Comparison of ENCODE assay signal across 28 cellular contexts in genomic region chr16:27572711-27573110, GRCh38. TPM values are rescaled to one million over a fixed set of nuclear protein-coding genes. Genes with fewer than 3 reads are reported as not detected.
DNase-seq lines count a peak whose midpoint lies in the region; ATAC-seq, FAIRE-seq and TF ChIP-seq lines count a peak whose summit lies in the region.
"Had no signal": no experiment of that assay in that cellular context is flagged by ENCODE, and none has a peak within 500 bp of the region (broad histone marks: within the 10 kb centered on the region; RNA-seq: fewer than 3 reads in every experiment).

No MANE protein-coding gene starts in this region.

- no peak overlapping the region for H3K4me3 Mint-ChIP-seq in neural crest cell
- H3K4me3 Mint-ChIP-seq in chondrocyte (ENCODE audit: unreplicated experiment), result no peak overlapping the region
- H3K4me3 Mint-ChIP-seq in osteocyte (ENCODE audit: unreplicated experiment), result no peak overlapping the region
- H3K4me3 Mint-ChIP-seq: activated naive CD8-positive, alpha-beta T cell; activated T-helper 17 cell treated with anti-CD3 and anti-CD28 coated beads, Interleukin-2, amount 50 U/mL, for 72 hours; naive thymus-derived CD4-positive, alpha-beta T cell; WTC11 had no signal

- DNase-seq in HepG2 (ENCODE audit: low spot score) (no peak), right lobe of liver (no peak), fibroblast of mammary gland (ENCODE audit: low read depth) (peak; percentile 69), neural crest cell (ENCODE audit: low read depth, low spot score) (no peak), chondrocyte (ENCODE audit: low spot score) (no peak), GM10266 (ENCODE audit: extremely low spot score) (no peak), osteocyte (ENCODE audit: extremely low spot score, unreplicated experiment) (no peak)
- DNase-seq: BE2C; COR-L47; DMS79; GF-D8; GOT3; heart right ventricle; KBM-7; MM.1S; naive thymus-derived CD4-positive, alpha-beta T cell; NCI-H1436; NCI-H446; posterior cingulate gyrus had no signal

- POLR2A ChIA-PET in HepG2 (lab: Yijun Ruan, JAX), result interaction anchor here (2.3 kb wide), 1 partner anchor 23 kb away, joined by 6 read pairs; the partner anchor contains the start of genes GTF3C1 and KATNIP

- no peaks in the 10 kb centered on the region; a peak in 1 of 5 replicates for H3K36me3 ChIP-seq in HepG2 (replicated peaks in 1 of 2; ENCODE audit: control insufficient read depth in 1 of 2, insufficient read depth in 2 of 2, low read length in 2 of 2)
- H3K36me3 ChIP-seq in right lobe of liver, result no peaks in the 10 kb centered on the region
- H3K36me3 ChIP-seq: BE2C had no signal

- TF ChIP-seq POLR2A in HepG2 (IDR thresholded peaks at IDR 0.05; ENCODE audit: insufficient read depth in 1 of 2, low read depth in 2 of 2, low read length in 2 of 2) (no peak), right lobe of liver (IDR thresholded peaks at IDR 0.05) (no peak)

- H3K4me2 ChIP-seq in HepG2 (ENCODE audit: low read depth, low read length), result no peak overlapping the region
- H3K4me2 ChIP-seq: A549 had no signal

- no peaks in the 10 kb centered on the region for H3K9me3 ChIP-seq in HepG2 (ENCODE audit: low read length)
- no peaks in the 10 kb centered on the region for H3K9me3 ChIP-seq in right lobe of liver
- H3K9me3 ChIP-seq: A549, BE2C, heart right ventricle, suprapubic skin had no signal

- H3K36me3 Mint-ChIP-seq in neural crest cell (ENCODE audit: low read depth), result no peaks in the 10 kb centered on the region
- H3K36me3 Mint-ChIP-seq in chondrocyte (ENCODE audit: low read depth), result peaks cover 6% of the 10 kb centered on the region
- H3K36me3 Mint-ChIP-seq in osteocyte (ENCODE audit: unreplicated experiment), result peaks cover 4% of the 10 kb centered on the region
- H3K36me3 Mint-ChIP-seq: WTC11 had no signal

- 94% methylated on average over 6 of the region's 6 CpGs for WGBS in HepG2 (ENCODE audit: low lambda C conversion rate)
- WGBS in right lobe of liver (ENCODE audit: insufficient coverage, low coverage, low lambda C conversion rate, missing lambda C conversion rate), result 89% methylated on average over 4 of the region's 6 CpGs

- no peak overlapping the region for H3K9ac ChIP-seq in HepG2 (ENCODE audit: insufficient read depth, low read depth, low read length)

- H3K4me3 ChIP-seq in HepG2 (replicated peaks in 1 of 3; ENCODE audit: insufficient read depth in 1 of 3, low read depth in 2 of 3, low read length in 3 of 3) (no peak overlapping the region), right lobe of liver (no peak overlapping the region), fibroblast of mammary gland (ENCODE audit: control insufficient read depth, low read depth, low read length) (no peak overlapping the region)
- H3K4me3 ChIP-seq: A549, heart right ventricle, skin epidermis, suprapubic skin had no signal

- no peak for TF ChIP-seq RAD21 in HepG2 (CRISPR knock-in tag; IDR thresholded peaks at IDR 0.05)

- ATAC-seq in HepG2 (no peak), right lobe of liver (no peak), HG02840 (IDR thresholded peaks at IDR 0.05; ENCODE audit: low FRiP score, unreplicated experiment) (no peak)
- ATAC-seq: A549; activated T-helper 17 cell treated with anti-CD3 and anti-CD28 coated beads, Interleukin-2, amount 50 U/mL, for 72 hours; naive thymus-derived CD4-positive, alpha-beta T cell; WTC11 had no signal

- BruUV-seq in HepG2 (replicated peaks; lab: Mats Ljungman, UMichigan), result no TSS peak

- H3K4me1 ChIP-seq in HepG2 (ENCODE audit: insufficient read depth, low read length) (no peaks in the 10 kb centered on the region), right lobe of liver (no peaks in the 10 kb centered on the region)
- H3K4me1 ChIP-seq: BE2C had no signal

- in situ Hi-C loops in HepG2 (cut with HindIII; ENCODE audit: extremely low pct_ligation_motif_present, low pct_unique_long_range_greater_than_20kb), result no loop called here

- FAIRE-seq in HepG2 (lab: Jason Lieb, UNC), result no peak
- FAIRE-seq: A549, endometrium, urothelium cell line had no signal

- H3K79me2 ChIP-seq in HepG2 (ENCODE audit: insufficient read depth, low read length), result no peaks in the 10 kb centered on the region

- H3K9me3 Mint-ChIP-seq in neural crest cell (no peaks in the 10 kb centered on the region), chondrocyte (ENCODE audit: low read depth) (no peaks in the 10 kb centered on the region), osteocyte (ENCODE audit: unreplicated experiment) (no peaks in the 10 kb centered on the region)
- H3K9me3 Mint-ChIP-seq: activated T-helper 17 cell treated with anti-CD3 and anti-CD28 coated beads, Interleukin-2, amount 50 U/mL, for 72 hours; naive thymus-derived CD4-positive, alpha-beta T cell; WTC11 had no signal

- H3K27me3 Mint-ChIP-seq in neural crest cell (ENCODE audit: low read depth) (no peaks in the 10 kb centered on the region), chondrocyte (ENCODE audit: low read depth) (no peaks in the 10 kb centered on the region), osteocyte (ENCODE audit: unreplicated experiment) (no peaks in the 10 kb centered on the region)
- H3K27me3 Mint-ChIP-seq: activated naive CD8-positive, alpha-beta T cell; activated T-helper 17 cell treated with anti-CD3 and anti-CD28 coated beads, Interleukin-2, amount 50 U/mL, for 72 hours; naive thymus-derived CD4-positive, alpha-beta T cell had no signal

- no peak overlapping the region for H2AFZ ChIP-seq in HepG2 (ENCODE audit: low read length)

- CTCF ChIA-PET in HepG2 (lab: Yijun Ruan, JAX; ENCODE audit: low intra/inter-chr PET ratio, low total read pairs), result no interaction called here

- H3K27ac ChIP-seq in HepG2 (ENCODE audit: extremely low read length, insufficient read depth, low read length) (no peak overlapping the region), right lobe of liver (no peak overlapping the region)
- H3K27ac ChIP-seq: suprapubic skin had no signal

- H4K20me1 ChIP-seq in HepG2 (ENCODE audit: insufficient read depth, low read length), result no peaks in the 10 kb centered on the region

- TF ChIP-seq CTCF in HepG2 (CRISPR knock-in tag; IDR thresholded peaks at IDR 0.05), result no peak
- TF ChIP-seq CTCF in right lobe of liver (IDR thresholded peaks at IDR 0.05), result no peak
- TF ChIP-seq CTCF in fibroblast of mammary gland (conservative IDR thresholded peaks at IDR 0.05; ENCODE audit: control insufficient read depth, insufficient read depth, low read depth, low read length), result no peak
- no peak for TF ChIP-seq CTCF in neural crest cell (conservative IDR thresholded peaks at IDR 0.05)
- no peak for TF ChIP-seq CTCF in chondrocyte (IDR thresholded peaks at IDR 0.05)
- TF ChIP-seq CTCF in GM10266 (IDR thresholded peaks at IDR 0.05; ENCODE audit: control insufficient read depth, insufficient read depth, low read depth, missing control alignments), result no peak
- TF ChIP-seq CTCF in osteocyte (IDR thresholded peaks at IDR 0.05), result no peak

- TF ChIP-seq EP300 in HepG2 (IDR thresholded peaks at IDR 0.05; ENCODE audit: low read depth in 2 of 2, low read length in 2 of 2) (no peak), HepG2 (CRISPR knock-in tag; IDR thresholded peaks at IDR 0.05; ENCODE audit: borderline replicate concordance) (no peak)

- H3K27me3 ChIP-seq in HepG2 (ENCODE audit: control insufficient read depth in 1 of 2, insufficient read depth in 2 of 2, low read length in 2 of 2), result no peaks in the 10 kb centered on the region
- no peaks in the 10 kb centered on the region for H3K27me3 ChIP-seq in right lobe of liver
- H3K27me3 ChIP-seq: BE2C, heart right ventricle, suprapubic skin had no signal

- intact Hi-C loops in HepG2 (cut with micrococcal nuclease; ENCODE audit: unreplicated experiment), result no loop called here
- intact Hi-C loops in right lobe of liver (cut with DNase I), result no loop called here

- peak overlapping the region; percentile 57 for H3K27ac Mint-ChIP-seq in neural crest cell (ENCODE audit: unreplicated experiment)
- no peak overlapping the region for H3K27ac Mint-ChIP-seq in chondrocyte (ENCODE audit: unreplicated experiment)
- no peak overlapping the region for H3K27ac Mint-ChIP-seq in osteocyte (ENCODE audit: unreplicated experiment)
- H3K27ac Mint-ChIP-seq: activated naive CD8-positive, alpha-beta T cell; activated T-helper 17 cell treated with anti-CD3 and anti-CD28 coated beads, Interleukin-2, amount 50 U/mL, for 72 hours; naive thymus-derived CD4-positive, alpha-beta T cell; WTC11 had no signal

- H3K4me1 Mint-ChIP-seq in neural crest cell, result peaks cover 8% of the 10 kb centered on the region
- H3K4me1 Mint-ChIP-seq in chondrocyte (ENCODE audit: low read depth), result peaks cover 8% of the 10 kb centered on the region
- peaks cover 18% of the 10 kb centered on the region for H3K4me1 Mint-ChIP-seq in osteocyte (ENCODE audit: unreplicated experiment)
- H3K4me1 Mint-ChIP-seq: naive thymus-derived CD4-positive, alpha-beta T cell; WTC11 had no signal

RNA-seq across cellular contexts. Expression of gene KATNIP, which starts 22.8 kb away (rescaled TPM):
- total RNA-seq in HepG2 (2016; rRNA removed; fragmentation: Illumina TruSeq; extraction: Trizol) (11.8 and 12.0 TPM in 2 replicates), right lobe of liver (10 to 100 TPM in 1 of 6 experiments, 1 to 10 TPM in 5; 6.1 to 10.2 (median 7.6) TPM), neural crest cell (24.3 and 27.6 TPM in 2 replicates), chondrocyte (20.5 to 25.3 TPM (median 23.2 TPM) in 3 replicates), osteocyte (30.0 and 31.7 TPM in 2 replicates)
- total RNA-seq in HepG2 (2016; cell fraction: cytosol; rRNA removed; fragmentation: Illumina TruSeq; extraction: Trizol; ENCODE audit: low read depth), result 1.4 and 2.9 TPM in 2 replicates
- total RNA-seq in HepG2 (2016; cell fraction: insoluble cytoplasmic fraction; rRNA removed; fragmentation: Illumina TruSeq; extraction: Trizol), result 11.9 and 13.3 TPM in 2 replicates
- total RNA-seq in HepG2 (2016; cell fraction: membrane; rRNA removed; fragmentation: Illumina TruSeq; extraction: Trizol), result 3.3 and 4.4 TPM in 2 replicates
- total RNA-seq in HepG2 (2016; cell fraction: nucleus; rRNA removed; fragmentation: Illumina TruSeq; extraction: Trizol), result 19.2 and 23.9 TPM in 2 replicates
- polyA plus RNA-seq in HepG2 (2011; rRNA removed), result 9.7 and 13.1 TPM in 2 replicates
- polyA plus RNA-seq in HepG2 (2011; cell fraction: cytosol; rRNA removed), result 4.9 and 5.9 TPM in 2 replicates
- polyA plus RNA-seq in HepG2 (2011; cell fraction: nucleus; rRNA removed), result 69.4 and 79.1 TPM in 2 replicates
- polyA plus RNA-seq in HepG2 (2012), result 7.3 and 9.1 TPM in 2 replicates
- 0.67 and 0.72 TPM in 2 replicates for polyA plus RNA-seq in HepG2 (2016; cell fraction: cytosol; fragmentation: Illumina TruSeq; extraction: Trizol; ENCODE audit: low read depth)
- 5.8 and 8.3 TPM in 2 replicates for polyA plus RNA-seq in HepG2 (2016; cell fraction: insoluble cytoplasmic fraction; fragmentation: Illumina TruSeq; extraction: Trizol; ENCODE audit: low read depth)
- 0.84 and 1.0 TPM in 2 replicates for polyA plus RNA-seq in HepG2 (2016; cell fraction: membrane; fragmentation: Illumina TruSeq; extraction: Trizol; ENCODE audit: low read depth)
- polyA plus RNA-seq in HepG2 (2016; cell fraction: nucleus; fragmentation: Illumina TruSeq; extraction: Trizol; ENCODE audit: insufficient read depth, low read depth), result 26.4 and 32.6 TPM in 2 replicates
- polyA minus RNA-seq in HepG2 (2011; rRNA and poly(A)+ RNA removed; ENCODE audit: low replicate concordance), result 14.8 and 27.4 TPM in 2 replicates
- 5.6 and 7.6 TPM in 2 replicates for polyA minus RNA-seq in HepG2 (2011; cell fraction: cytosol; rRNA and poly(A)+ RNA removed)
- 46.9 and 47.9 TPM in 2 replicates for polyA minus RNA-seq in HepG2 (2011; cell fraction: nucleus; rRNA and poly(A)+ RNA removed)

RNA-seq across cellular contexts. Expression of gene GTF3C1, which starts 23.0 kb away (rescaled TPM):
- 44.9 and 72.7 TPM in 2 replicates for total RNA-seq in HepG2 (2016; rRNA removed; fragmentation: Illumina TruSeq; extraction: Trizol)
- 15.7 and 16.0 TPM in 2 replicates for total RNA-seq in HepG2 (2016; cell fraction: cytosol; rRNA removed; fragmentation: Illumina TruSeq; extraction: Trizol; ENCODE audit: low read depth)
- 34.4 and 74.8 TPM in 2 replicates for total RNA-seq in HepG2 (2016; cell fraction: insoluble cytoplasmic fraction; rRNA removed; fragmentation: Illumina TruSeq; extraction: Trizol)
- total RNA-seq in HepG2 (2016; cell fraction: membrane; rRNA removed; fragmentation: Illumina TruSeq; extraction: Trizol), result 23.3 and 26.6 TPM in 2 replicates
- 94.4 and 99.1 TPM in 2 replicates for total RNA-seq in HepG2 (2016; cell fraction: nucleus; rRNA removed; fragmentation: Illumina TruSeq; extraction: Trizol)
- polyA plus RNA-seq in HepG2 (2011; rRNA removed), result 29.2 and 36.7 TPM in 2 replicates
- polyA plus RNA-seq in HepG2 (2011; cell fraction: cytosol; rRNA removed), result 23.4 and 32.3 TPM in 2 replicates
- polyA plus RNA-seq in HepG2 (2011; cell fraction: nucleus; rRNA removed), result 116 and 121 TPM in 2 replicates
- 36.5 and 37.3 TPM in 2 replicates for polyA plus RNA-seq in HepG2 (2012)
- polyA plus RNA-seq in HepG2 (2016; cell fraction: cytosol; fragmentation: Illumina TruSeq; extraction: Trizol; ENCODE audit: low read depth), result 7.7 TPM in 2 replicates
- 36.4 and 43.1 TPM in 2 replicates for polyA plus RNA-seq in HepG2 (2016; cell fraction: insoluble cytoplasmic fraction; fragmentation: Illumina TruSeq; extraction: Trizol; ENCODE audit: low read depth)
- 12.2 and 12.6 TPM in 2 replicates for polyA plus RNA-seq in HepG2 (2016; cell fraction: membrane; fragmentation: Illumina TruSeq; extraction: Trizol; ENCODE audit: low read depth)
- 147 and 157 TPM in 2 replicates for polyA plus RNA-seq in HepG2 (2016; cell fraction: nucleus; fragmentation: Illumina TruSeq; extraction: Trizol; ENCODE audit: insufficient read depth, low read depth)
- polyA minus RNA-seq in HepG2 (2011; rRNA and poly(A)+ RNA removed; ENCODE audit: low replicate concordance), result 64.4 and 114 TPM in 2 replicates
- polyA minus RNA-seq in HepG2 (2011; cell fraction: cytosol; rRNA and poly(A)+ RNA removed), result 73.8 and 74.4 TPM in 2 replicates
- polyA minus RNA-seq in HepG2 (2011; cell fraction: nucleus; rRNA and poly(A)+ RNA removed), result 75.6 and 96.5 TPM in 2 replicates
- 10 to 100 TPM; 25.3 to 53.3 (median 26.9) TPM for total RNA-seq in right lobe of liver
- total RNA-seq in neural crest cell, result 123 and 125 TPM in 2 replicates
- 68.8 to 104 TPM (median 69.2 TPM) in 3 replicates for total RNA-seq in chondrocyte
- total RNA-seq in osteocyte, result 90.4 and 92.3 TPM in 2 replicates
